Comparison of ENCODE assay signal across 10 cellular contexts in genomic region chr5:142784405-142784955, GRCh38. TPM values are rescaled to one million over a fixed set of nuclear protein-coding genes. Genes with fewer than 3 reads are reported as not detected.
DNase-seq lines count a peak whose midpoint lies in the region; ATAC-seq and TF ChIP-seq lines count a peak whose summit lies in the region.
"Had no signal": no experiment of that assay in that cellular context is flagged by ENCODE, and none has a peak within 500 bp of the region (broad histone marks: within the 10 kb centered on the region; RNA-seq: fewer than 3 reads in every experiment).

No MANE protein-coding gene starts in this region.

- no peak for TF ChIP-seq RAD21 in IMR-90 (IDR thresholded peaks at IDR 0.05; ENCODE audit: low read length)

- H3K9ac ChIP-seq in IMR-90 (ENCODE audit: low read depth, low read length): no peak overlapping the region
- H3K9ac ChIP-seq in adipocyte (ENCODE audit: low read length): peak overlapping the region; percentile 43

- H3K23ac ChIP-seq in IMR-90 (ENCODE audit: low read depth, low read length): no peak overlapping the region

- no peak overlapping the region for H3K4me2 ChIP-seq in IMR-90 (ENCODE audit: low read depth, low read length)

- H3K36me3 Mint-ChIP-seq in CD4-positive, alpha-beta memory T cell: peaks cover 0 to 2% of the 10 kb centered on the region in 2 donors
- H3K36me3 Mint-ChIP-seq in MCF 10A (ENCODE audit: insufficient read depth, unreplicated experiment): no peaks in the 10 kb centered on the region

- H2AFZ ChIP-seq in IMR-90 (replicated peaks; ENCODE audit: low read length, poor library complexity): no peak overlapping the region

- H4K91ac ChIP-seq in IMR-90 (ENCODE audit: insufficient read depth, low read depth, low read length): no peak overlapping the region

- H3K4me3 ChIP-seq in CD4-positive, alpha-beta memory T cell (ENCODE audit: low read length in 2 of 2): no peak overlapping the region
- no peak overlapping the region for H3K4me3 ChIP-seq in IMR-90 (ENCODE audit: insufficient read depth, low read depth, low read length)
- H3K4me3 ChIP-seq in adipocyte (ENCODE audit: low read length): peak overlapping the region; percentile 55

- H3K4me1 ChIP-seq in CD4-positive, alpha-beta memory T cell (ENCODE audit: insufficient read depth, low read length): peaks cover 23% of the 10 kb centered on the region
- H3K4me1 ChIP-seq in IMR-90 (ENCODE audit: control insufficient read depth, insufficient read depth, low read length): peaks cover 3% of the 10 kb centered on the region; the same call in 1 of the 2 replicates
- peaks cover 38% of the 10 kb centered on the region for H3K4me1 ChIP-seq in adipocyte (ENCODE audit: control insufficient read depth, insufficient read depth, low read length)

- no peaks in the 10 kb centered on the region for H4K20me1 ChIP-seq in IMR-90 (ENCODE audit: insufficient read depth, low read length)

- peak overlapping the region in 5 of 7 donors; percentile 43 to 77 (median 70) for H3K27ac Mint-ChIP-seq in CD4-positive, alpha-beta memory T cell
- H3K27ac Mint-ChIP-seq in MCF 10A (ENCODE audit: low read depth, unreplicated experiment): no peak overlapping the region

- no peak overlapping the region for H2BK120ac ChIP-seq in IMR-90 (ENCODE audit: low read depth, low read length)

- H3K9me3 Mint-ChIP-seq in CD4-positive, alpha-beta memory T cell: no peaks in the 10 kb centered on the region
- H3K9me3 Mint-ChIP-seq in MCF 10A (ENCODE audit: unreplicated experiment): no peaks in the 10 kb centered on the region

- H2AK9ac ChIP-seq in IMR-90 (replicated peaks; ENCODE audit: low read depth, low read length, poor library complexity): no peak overlapping the region

- TF ChIP-seq POLR2A in IMR-90 (IDR thresholded peaks at IDR 0.05; ENCODE audit: low read depth, low read length): no peak

- H3K4ac ChIP-seq in IMR-90 (ENCODE audit: low read depth, low read length): no peak overlapping the region

- no peaks in the 10 kb centered on the region for H3K27me3 Mint-ChIP-seq in CD4-positive, alpha-beta memory T cell
- no peaks in the 10 kb centered on the region for H3K27me3 Mint-ChIP-seq in MCF 10A (ENCODE audit: insufficient read depth, unreplicated experiment)

- no peak overlapping the region for H3K14ac ChIP-seq in IMR-90 (replicated peaks; ENCODE audit: low read depth, low read length)

- H4K8ac ChIP-seq in IMR-90 (ENCODE audit: low read depth in 2 of 2, low read length in 2 of 2): no peak overlapping the region

- DNase-seq in CD4-positive, alpha-beta memory T cell: no peak
- no peak for DNase-seq in IMR-90
- no peak for DNase-seq in adipocyte (ENCODE audit: low read depth)
- peak; percentile 16 for DNase-seq in posterior vena cava (ENCODE audit: low spot score)
- no peak for DNase-seq in G401 (ENCODE audit: low spot score)
- DNase-seq in GM13977 (ENCODE audit: low spot score): no peak
- DNase-seq in MCF 10A (ENCODE audit: unreplicated experiment): no peak
- DNase-seq: NCI-H2029 treated with DMSO at 0.1 percent for 48 hours, SHP77 had no signal

- peaks cover 23 to 60% (median 43%) of the 10 kb centered on the region in 4 donors for H3K4me1 Mint-ChIP-seq in CD4-positive, alpha-beta memory T cell
- peaks cover 13% of the 10 kb centered on the region for H3K4me1 Mint-ChIP-seq in MCF 10A (ENCODE audit: insufficient read depth, unreplicated experiment)

- 87% methylated on average over 2 of the region's 7 CpGs; no CpG with 5 or more reads in 1 of the 2 experiments for WGBS in IMR-90 (ENCODE audit: extremely low coverage in 2 of 2, insufficient read length in 1 of 2), 2 experiments

- no peak for TF ChIP-seq CTCF in IMR-90 (conservative IDR thresholded peaks at IDR 0.05; ENCODE audit: low read depth, low read length)
- TF ChIP-seq CTCF in GM13977 (IDR thresholded peaks at IDR 0.05; ENCODE audit: extremely low read depth, insufficient read depth, missing control alignments): no peak
- no peak for TF ChIP-seq CTCF in MCF 10A (IDR thresholded peaks at IDR 0.05; ENCODE audit: unreplicated experiment)

- no peak overlapping the region for H2BK5ac ChIP-seq in IMR-90 (ENCODE audit: low read depth, low read length, poor library complexity, severe bottlenecking)

- peaks cover 2% of the 10 kb centered on the region; the same call in 1 of the 2 replicates for H3K9me1 ChIP-seq in IMR-90 (ENCODE audit: insufficient read depth, low read length)

- H3K27ac ChIP-seq in CD4-positive, alpha-beta memory T cell (ENCODE audit: low read depth, low read length): no peak overlapping the region
- H3K27ac ChIP-seq in IMR-90 (ENCODE audit: insufficient read depth, low read length): no peak overlapping the region

- ATAC-seq in IMR-90 (ENCODE audit: low read depth): no peak

- no peaks in the 10 kb centered on the region for H3K27me3 ChIP-seq in CD4-positive, alpha-beta memory T cell (ENCODE audit: insufficient read depth, low read length)
- H3K27me3 ChIP-seq in IMR-90 (ENCODE audit: control insufficient read depth, insufficient read depth, low read length) (peaks cover 19% of the 10 kb centered on the region), adipocyte (replicated peaks; ENCODE audit: control insufficient read depth, insufficient read depth, low read length) (no peaks in the 10 kb centered on the region)
- H3K27me3 ChIP-seq: ascending aorta had no signal

- no peak overlapping the region for H3K56ac ChIP-seq in IMR-90 (ENCODE audit: extremely low read depth, insufficient read depth, low read length)

- intact Hi-C loops in CD4-positive, alpha-beta memory T cell (cut with micrococcal nuclease): no loop called here
- intact Hi-C loops in IMR-90 (cut with micrococcal nuclease): no loop called here
- intact Hi-C loops in posterior vena cava (cut with DNase I): loop anchor here in 1 of 2 donors (5.0 kb wide), 1 partner anchor 88 kb away; no protein-coding TSS in a partner anchor
- intact Hi-C loops in MCF 10A (cut with micrococcal nuclease): no loop called here

- H3K18ac ChIP-seq in IMR-90 (ENCODE audit: low read depth, low read length): no peak overlapping the region

- no peaks in the 10 kb centered on the region for H3K9me3 ChIP-seq in CD4-positive, alpha-beta memory T cell (ENCODE audit: control insufficient read depth in 1 of 2, low read length in 2 of 2)
- H3K9me3 ChIP-seq in IMR-90 (ENCODE audit: control insufficient read depth, insufficient read depth, low read length) (no peaks in the 10 kb centered on the region), adipocyte (ENCODE audit: control insufficient read depth, low read length) (no peaks in the 10 kb centered on the region)
- H3K9me3 ChIP-seq: ascending aorta had no signal

- no peak overlapping the region for H4K5ac ChIP-seq in IMR-90 (ENCODE audit: low read depth, low read length)

- H2AK5ac ChIP-seq in IMR-90 (ENCODE audit: low read depth, low read length): no peak overlapping the region

- no peak overlapping the region for H2BK20ac ChIP-seq in IMR-90 (ENCODE audit: low read depth, low read length)

- in situ Hi-C loops in IMR-90 (cut with MboI; ENCODE audit: low sequenced_read_pairs) (no loop called here), G401 (cut with HindIII; ENCODE audit: low sequenced_read_pairs) (no loop called here), GM13977 (cut with MboI; ENCODE audit: low pct_unique_long_range_greater_than_20kb, low sequenced_read_pairs, unreplicated experiment) (no loop called here)

- H3K79me1 ChIP-seq in IMR-90 (ENCODE audit: low read depth in 1 of 2, low read length in 2 of 2): no peaks in the 10 kb centered on the region

- no peak overlapping the region for H2BK15ac ChIP-seq in IMR-90 (ENCODE audit: low read depth, low read length)

- dilution Hi-C loops in IMR-90 (cut with HindIII; ENCODE audit: low sequenced_read_pairs, unreplicated experiment): no loop called here

- peak overlapping the region in 7 of 8 donors; percentile 58 to 90 (median 78) for H3K4me3 Mint-ChIP-seq in CD4-positive, alpha-beta memory T cell
- no peak overlapping the region for H3K4me3 Mint-ChIP-seq in MCF 10A (ENCODE audit: unreplicated experiment)

- CTCF ChIA-PET in CD4-positive, alpha-beta memory T cell (lab: Charles Lee; ENCODE audit: partially characterized antibody): interaction anchor here (0.7 to 3.1 kb wide), 6 partner anchors 14 to 1167 kb away, joined by 3 to 30 read pairs (median 4); partner anchors contain the start of gene ARHGAP26
- CTCF ChIA-PET in IMR-90 (lab: Yijun Ruan, JAX) (interaction anchor here (0.6 kb wide), 1 partner anchor 98 kb away, joined by 6 read pairs; no protein-coding TSS in a partner anchor), MCF 10A (lab: Yijun Ruan, JAX) (interaction anchor here (0.6 to 2.4 kb wide), 8 partner anchors 9 to 104 kb away, joined by 3 to 14 read pairs (median 6); no protein-coding TSS in a partner anchor)

- BruUV-seq in IMR-90 (replicated peaks; lab: Mats Ljungman, UMichigan): no TSS peak
- BruUV-seq in MCF 10A (replicated peaks; lab: Mats Ljungman, UMichigan): no TSS peak

- POLR2A ChIA-PET in CD4-positive, alpha-beta memory T cell (lab: Charles Lee; ENCODE audit: partially characterized antibody): interaction anchor here (0.7 to 5.2 kb wide), 5 partner anchors 14 to 1404 kb away, joined by 3 to 43 read pairs (median 6); partner anchors contain the start of gene ARHGAP26
- POLR2A ChIA-PET in IMR-90 (lab: Charles Lee; ENCODE audit: unreplicated experiment): no interaction called here
- POLR2A ChIA-PET in MCF 10A (lab: Yijun Ruan, JAX): interaction anchor here (2.1 kb wide), 1 partner anchor 12 kb away, joined by 9 read pairs; no protein-coding TSS in a partner anchor

- H3K36me3 ChIP-seq in CD4-positive, alpha-beta memory T cell (ENCODE audit: insufficient read depth, low read length): no peaks in the 10 kb centered on the region
- H3K36me3 ChIP-seq in IMR-90 (ENCODE audit: control insufficient read depth, insufficient read depth, low read length): no peaks in the 10 kb centered on the region
- H3K36me3 ChIP-seq in adipocyte (ENCODE audit: control insufficient read depth, insufficient read depth, low read length, severe bottlenecking): no peaks in the 10 kb centered on the region
- H3K36me3 ChIP-seq: ascending aorta had no signal

TF ChIP-seq in IMR-90, 13 proteins besides CTCF, POLR2A, EP300 and RAD21 (continues in another document):
- TF ChIP-seq CEBPB (IDR thresholded peaks at IDR 0.05; ENCODE audit: low read depth, low read length): no peak
- no peak for TF ChIP-seq NFE2L2 (IDR thresholded peaks at IDR 0.05; ENCODE audit: low read depth, low read length)
- TF ChIP-seq FOS (IDR thresholded peaks at IDR 0.05; ENCODE audit: low read depth, low read length): 0 out of 2 replicates have a peak, but pooled peaks have one; percentile 9
- no peak for TF ChIP-seq MXI1 (IDR thresholded peaks at IDR 0.05; ENCODE audit: borderline replicate concordance, low read depth, low read length)

RNA-seq across cellular contexts. Expression of gene ARHGAP26, which starts 14.3 kb away (rescaled TPM):
- 10 to 100 TPM; 22.6 to 22.7 TPM for total RNA-seq in CD4-positive, alpha-beta memory T cell
- 10 to 100 TPM in 1 of 2 donors, 1 to 10 TPM in 1; 2.0 to 11.9 TPM for polyA plus RNA-seq in CD4-positive, alpha-beta memory T cell
- total RNA-seq in IMR-90 (2012; rRNA removed): 0.54 and 0.56 TPM in 2 replicates
- polyA plus RNA-seq in IMR-90 (2012; rRNA removed): 0.27 and 0.56 TPM in 2 replicates
- 0.06 and 0.13 TPM in 2 replicates for polyA plus RNA-seq in IMR-90 (2012; cell fraction: cytosol; rRNA removed)
- polyA plus RNA-seq in IMR-90 (2012; cell fraction: nucleus; rRNA removed; ENCODE audit: low replicate concordance): 0.40 and 2.1 TPM in 2 replicates
- total RNA-seq in posterior vena cava: 10 to 100 TPM; 31.8 to 39.5 TPM
- not detected in 2 replicates for total RNA-seq in G401 (2014; rRNA removed; shearing (Covaris generic))
- 54.3 and 58.9 TPM in 2 replicates for total RNA-seq in MCF 10A (2022)

Comparison
In these comparisons a context has a peak if more than half of its experiments do, and no peak if none do; other contexts are left out.
1. RNA of gene ARHGAP26, which starts 14.3 kb away (total RNA-seq): 54.3 to 58.9 TPM in MCF 10A, 31.8 to 39.5 TPM in posterior vena cava and 22.6 to 22.7 TPM in CD4-positive, alpha-beta memory T cell; 0.54 to 0.56 TPM in IMR-90 and not detected in G401; every median in the first group is over 10 times any median in the second.